Comparison of ENCODE assay signal across 25 cellular contexts in the genomic region with DNA sequence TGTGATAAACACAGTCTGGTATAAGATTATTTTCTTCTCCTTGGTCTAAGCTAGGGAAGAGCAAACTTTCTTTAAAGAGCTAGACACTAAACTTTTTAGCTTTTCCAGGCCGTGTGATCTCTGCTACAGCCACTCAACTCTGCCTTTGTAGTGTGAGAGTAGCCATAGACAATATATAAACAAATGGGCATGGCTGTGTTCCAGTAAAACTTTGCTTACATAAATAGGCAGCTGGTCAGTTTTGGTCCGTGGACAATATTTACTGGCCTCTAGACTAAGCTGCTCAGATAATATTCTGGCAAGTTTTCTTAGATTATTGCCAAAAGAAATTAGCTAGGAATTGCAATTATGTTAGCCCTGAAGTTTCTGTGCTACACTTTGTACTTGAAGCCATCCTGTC.
"Had no signal": no experiment of that assay in that cellular context is flagged by ENCODE, and none has a peak within 500 bp of the region (broad histone marks: within the 10 kb centered on the region; RNA-seq: fewer than 3 reads in every experiment).

No MANE protein-coding gene starts in this region.

- DNase-seq: activated CD4-positive, alpha-beta T cell treated with anti-CD3 and anti-CD28 coated beads for 48 hours; activated CD4-positive, alpha-beta T cell treated with anti-CD3 and anti-CD28 coated beads, Interleukin-2, amount 50 U/mL, for 4 hours; activated CD4-positive, CD25-positive, alpha-beta regulatory T cell treated with anti-CD3 and anti-CD28 coated beads, Interleukin-2, amount 50 U/mL, for 72 hours; activated CD8-positive, alpha-beta memory T cell treated with anti-CD3 and anti-CD28 coated beads, Interleukin-2, amount 10 ng/mL, durations not matched to agents 7 days and 5 days; activated effector memory CD4-positive, alpha-beta T cell treated with anti-CD3 and anti-CD28 coated beads, Interleukin-2, amount 50 U/mL, for 16 hours; activated naive CD4-positive, alpha-beta T cell treated with Interleukin-2 at 50 U/mL for 16 hours; activated naive CD8-positive, alpha-beta T cell treated with anti-CD3 and anti-CD28 coated beads, Interleukin-2, amount 50 U/mL, for 24 hours; activated T-cell treated with anti-CD3 and anti-CD28 coated beads, Interleukin-2, amount 50 U/mL, for 24 hours; amygdala; caudate nucleus; Kasumi-1; KBM-7; NCI-H1092 treated with DMSO at 0.1 percent for 48 hours; NCI-H1417 treated with DMSO at 0.1 percent for 48 hours; NCI-H1694; NCI-H2029; NCI-H2107; NCI-H2171 treated with DMSO at 0.1 percent for 48 hours; NCI-H226; NCI-H526; NCI-H82; PC-3; SHP77 treated with DMSO at 0.1 percent for 48 hours had no signal

- ATAC-seq: activated CD8-positive, alpha-beta memory T cell treated with anti-CD3 and anti-CD28 coated beads, Interleukin-2, amount 10 ng/mL, durations not matched to agents 7 days and 5 days; activated naive CD4-positive, alpha-beta T cell treated with anti-CD3 and anti-CD28 coated beads, Interleukin-2, amount 50 U/mL, for 72 hours; activated naive CD8-positive, alpha-beta T cell treated with anti-CD3 and anti-CD28 coated beads, Interleukin-2, amount 50 U/mL, for 24 hours; PC-3; WTC11 had no signal
